11 cellular contexts compared by ENCODE assay signal in genomic region chr1:46813858-46814396, GRCh38. TPM values are rescaled to one million over a fixed set of nuclear protein-coding genes. Genes with fewer than 3 reads are reported as not detected.
"Had no signal": no experiment of that assay in that cellular context is flagged by ENCODE, and none has a peak within 500 bp of the region (broad histone marks: within the 10 kb centered on the region; RNA-seq: fewer than 3 reads in every experiment).

No MANE protein-coding gene starts in this region.

- H3K4me1 Mint-ChIP-seq: IgD-negative memory B cell had no signal

- H3K9me3 ChIP-seq: HAP-1 had no signal

- H3K27ac Mint-ChIP-seq: HFFc6, IgD-negative memory B cell had no signal

- H3K4me1 ChIP-seq: HAP-1 had no signal

- H3K9ac ChIP-seq: GM23248, KMS-11 had no signal

- H3K27ac ChIP-seq: GM23248, HL-60, KMS-11 had no signal

- H3K36me3 Mint-ChIP-seq: IgD-negative memory B cell had no signal

- ATAC-seq: HCT116, HepG2 had no signal

- H3K36me3 ChIP-seq: HAP-1 had no signal

- H3K27me3 Mint-ChIP-seq: IgD-negative memory B cell had no signal

- H3K4me3 ChIP-seq: GM23248, HAP-1 had no signal

- H3K4me3 Mint-ChIP-seq: HFFc6 had no signal

- DNase-seq: GM23248, GOT3, HFFc6, KBM-7 had no signal

RNA-seq across cellular contexts. Expression of gene CYP4B1, which starts 15.1 kb away (rescaled TPM):
- total RNA-seq: GM23248, HepG2, HFFc6, HT1080 had no signal
- polyA plus RNA-seq: GM23248, IgD-negative memory B cell had no signal
